12 cellular contexts compared by ENCODE assay signal in genomic region chr1:113515498-113515897, GRCh38.
"Had no signal": no experiment of that assay in that cellular context is flagged by ENCODE, and none has a peak within 500 bp of the region (broad histone marks: within the 10 kb centered on the region; RNA-seq: fewer than 3 reads in every experiment).

No MANE protein-coding gene starts in this region.

- DNase-seq: activated CD4-positive, alpha-beta T cell treated with anti-CD3 and anti-CD28 coated beads, Interleukin-2, amount 10 ng/mL, durations not matched to agents 24 days and 14 days; activated CD8-positive, alpha-beta memory T cell treated with anti-CD3 and anti-CD28 coated beads for 24 hours; activated gamma-delta T cell treated with Interleukin-2 at 50 U/mL for 16 hours; dorsolateral prefrontal cortex; esophagus squamous epithelium; hypothalamus; kidney glomerular epithelial cell; nucleus accumbens; right cardiac atrium; stimulated activated naive CD8-positive, alpha-beta T cell treated with anti-CD3 and anti-CD28 coated beads, Interleukin-15, Interleukin-2, amounts not matched to agents 100 U/mL and 50 U/mL, for 24 hours; upper lobe of left lung had no signal

- H3K27me3 ChIP-seq: dorsolateral prefrontal cortex, esophagus squamous epithelium, upper lobe of left lung had no signal

- H3K4me1 ChIP-seq: upper lobe of left lung had no signal

- H3K4me3 ChIP-seq: dorsolateral prefrontal cortex, esophagus squamous epithelium, upper lobe of left lung had no signal

- ATAC-seq: right cardiac atrium; stimulated activated naive CD8-positive, alpha-beta T cell treated with anti-CD3 and anti-CD28 coated beads, Interleukin-15, Interleukin-2, amounts not matched to agents 100 U/mL and 50 U/mL, for 24 hours; WTC11 had no signal

- H3K36me3 ChIP-seq: esophagus squamous epithelium, upper lobe of left lung had no signal

- H3K27ac ChIP-seq: dorsolateral prefrontal cortex, upper lobe of left lung had no signal
